ENCODE assay signal across 8 cellular contexts in the genomic region with DNA sequence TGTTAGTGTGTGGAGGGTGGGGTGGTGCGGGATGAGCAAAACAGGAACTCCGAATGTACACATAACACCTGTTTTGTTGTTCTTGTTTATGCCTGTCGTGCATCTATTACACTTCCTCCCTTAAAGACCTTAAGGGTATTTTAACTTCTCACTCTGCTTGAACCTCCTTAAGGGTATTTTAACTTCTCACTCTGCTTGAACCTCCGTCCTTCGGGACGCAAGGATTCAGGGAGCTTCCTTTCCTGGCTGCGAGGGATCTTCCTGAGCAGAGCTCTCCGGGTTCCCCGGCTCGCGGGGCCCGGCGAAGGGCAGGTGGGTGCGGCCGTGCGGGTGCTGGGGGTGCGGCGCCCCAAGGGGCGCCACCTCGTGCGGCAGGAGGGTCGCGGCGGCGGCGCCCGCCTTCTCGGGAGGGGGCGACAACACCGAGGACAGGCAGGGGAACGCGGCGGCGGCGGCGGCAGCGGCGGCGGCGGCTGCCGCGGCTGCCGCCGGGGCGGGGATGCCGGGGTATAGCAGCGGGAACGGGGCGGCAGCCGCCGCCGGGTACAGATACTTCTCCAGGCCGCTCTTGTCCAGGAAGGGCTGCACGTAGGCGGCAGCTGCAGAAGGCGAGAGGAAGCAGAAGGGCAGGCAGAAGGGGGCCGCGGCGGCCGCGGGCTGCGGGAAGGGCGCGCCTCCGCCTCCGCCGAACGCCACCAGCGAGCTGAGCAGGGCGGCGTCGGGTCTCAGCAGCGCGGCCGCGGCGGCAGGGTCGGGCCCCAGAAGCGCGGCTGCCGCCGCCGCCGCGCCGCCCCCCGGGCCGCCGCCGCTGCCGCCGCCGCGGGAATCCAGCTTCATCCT. TPM values are rescaled to one million over a fixed set of nuclear protein-coding genes. Genes with fewer than 3 reads are reported as not detected.
DNase-seq lines count a peak whose midpoint lies in the region; ATAC-seq and TF ChIP-seq lines count a peak whose summit lies in the region.

No MANE protein-coding gene starts in this region.

- DNase-seq in activated CD4-positive, alpha-beta T cell treated with anti-CD3 and anti-CD28 coated beads for 36 hours, result peak; percentile 49
- no peak for DNase-seq in activated CD4-positive, alpha-beta T cell treated with anti-CD3 and anti-CD28 coated beads, Interleukin-2, amount 50 U/mL, for 4 hours
- DNase-seq in KBM-7 (peak; percentile 57), esophagus squamous epithelium (lab: John Stamatoyannopoulos, UW) (no peak), nephron progenitor cell (peak; percentile 59), omental fat pad (ENCODE audit: low spot score) (no peak)
- peak; percentile 33 for DNase-seq in activated CD8-positive, alpha-beta T cell treated with anti-CD3 and anti-CD28 coated beads for 36 hours

- H3K9me3 Mint-ChIP-seq in activated CD4-positive, alpha-beta T cell treated with anti-CD3 and anti-CD28 coated beads for 36 hours (ENCODE audit: low read depth), result no peaks in the 10 kb centered on the region
- H3K9me3 Mint-ChIP-seq in activated CD8-positive, alpha-beta T cell treated with anti-CD3 and anti-CD28 coated beads for 36 hours, result no peaks in the 10 kb centered on the region
- no peaks in the 10 kb centered on the region for H3K9me3 Mint-ChIP-seq in nephron progenitor cell

- peaks cover 0 to 58% (median 3%) of the 10 kb centered on the region in 4 donors for H3K27me3 ChIP-seq in esophagus squamous epithelium

- CTCF ChIA-PET in activated CD4-positive, alpha-beta T cell treated with anti-CD3 and anti-CD28 coated beads for 36 hours (lab: Charles Lee), result interaction anchor here (0.6 to 1.6 kb wide), 4 partner anchors 11 to 1044 kb away, joined by 3 to 8 read pairs (median 6); no protein-coding TSS in a partner anchor
- CTCF ChIA-PET in activated CD8-positive, alpha-beta T cell treated with anti-CD3 and anti-CD28 coated beads for 36 hours (lab: Charles Lee), result interaction anchor here (0.7 to 1.1 kb wide), 3 partner anchors 11 to 530 kb away, joined by 3 read pairs; no protein-coding TSS in a partner anchor

- H3K4me1 Mint-ChIP-seq in activated CD4-positive, alpha-beta T cell treated with anti-CD3 and anti-CD28 coated beads for 36 hours, result peaks cover 29% of the 10 kb centered on the region
- H3K4me1 Mint-ChIP-seq in activated CD8-positive, alpha-beta T cell treated with anti-CD3 and anti-CD28 coated beads for 36 hours (ENCODE audit: low read depth), result peaks cover 27% of the 10 kb centered on the region
- peaks cover 40% of the 10 kb centered on the region for H3K4me1 Mint-ChIP-seq in nephron progenitor cell

- ATAC-seq in activated CD4-positive, alpha-beta T cell treated with anti-CD3 and anti-CD28 coated beads for 36 hours, result no peak
- peak; percentile 40 for ATAC-seq in activated CD8-positive, alpha-beta T cell treated with anti-CD3 and anti-CD28 coated beads for 36 hours
- ATAC-seq in omental fat pad (ENCODE audit: low FRiP score), result no peak
- no peak for ATAC-seq in HG03108 (IDR thresholded peaks at IDR 0.05; ENCODE audit: unreplicated experiment)

- H3K27me3 Mint-ChIP-seq in activated CD4-positive, alpha-beta T cell treated with anti-CD3 and anti-CD28 coated beads for 36 hours, result peaks cover 67% of the 10 kb centered on the region
- H3K27me3 Mint-ChIP-seq in activated CD8-positive, alpha-beta T cell treated with anti-CD3 and anti-CD28 coated beads for 36 hours, result peaks cover 73% of the 10 kb centered on the region
- H3K27me3 Mint-ChIP-seq in nephron progenitor cell (ENCODE audit: low read depth, poor library complexity), result peaks cover 86% of the 10 kb centered on the region

- intact Hi-C loops in activated CD4-positive, alpha-beta T cell treated with anti-CD3 and anti-CD28 coated beads for 36 hours (cut with DNase I, micrococcal nuclease), result loop anchor here (1.0 to 10.0 kb wide), 6 partner anchors 8 to 890 kb away; a partner anchor contains a TSS
- intact Hi-C loops in activated CD8-positive, alpha-beta T cell treated with anti-CD3 and anti-CD28 coated beads for 36 hours (cut with micrococcal nuclease), result no loop called here
- intact Hi-C loops in esophagus squamous epithelium (cut with DNase I), result no loop called here

- in situ Hi-C loops in KBM-7 (cut with MboI; ENCODE audit: low pct_unique_long_range_greater_than_20kb, low sequenced_read_pairs), result loop anchor here (25.0 kb wide), 1 partner anchor 490 kb away; no protein-coding TSS in a partner anchor

- H3K4me3 Mint-ChIP-seq in activated CD4-positive, alpha-beta T cell treated with anti-CD3 and anti-CD28 coated beads for 36 hours, result peak overlapping the region; percentile 49
- H3K4me3 Mint-ChIP-seq in activated CD8-positive, alpha-beta T cell treated with anti-CD3 and anti-CD28 coated beads for 36 hours, result peak overlapping the region; percentile 57
- peak overlapping the region; percentile 72 for H3K4me3 Mint-ChIP-seq in nephron progenitor cell

- no peaks in the 10 kb centered on the region for H3K9me3 ChIP-seq in esophagus squamous epithelium

- peak in 1 of 4 donors; percentile 24 for TF ChIP-seq POLR2A in esophagus squamous epithelium (IDR thresholded peaks at IDR 0.05)

- H3K36me3 Mint-ChIP-seq in activated CD4-positive, alpha-beta T cell treated with anti-CD3 and anti-CD28 coated beads for 36 hours (ENCODE audit: low read depth), result no peaks in the 10 kb centered on the region
- no peaks in the 10 kb centered on the region for H3K36me3 Mint-ChIP-seq in activated CD8-positive, alpha-beta T cell treated with anti-CD3 and anti-CD28 coated beads for 36 hours (ENCODE audit: low read depth)
- no peaks in the 10 kb centered on the region for H3K36me3 Mint-ChIP-seq in nephron progenitor cell (ENCODE audit: low read depth)

- peak overlapping the region; percentile 45 to 83 (median 64) for H3K4me3 ChIP-seq in esophagus squamous epithelium

- no peak for TF ChIP-seq CTCF in activated CD8-positive, alpha-beta T cell treated with anti-CD3 and anti-CD28 coated beads for 36 hours (IDR thresholded peaks at IDR 0.05)
- TF ChIP-seq CTCF in esophagus squamous epithelium (IDR thresholded peaks at IDR 0.05) (no peak), nephron progenitor cell (IDR thresholded peaks at IDR 0.05) (no peak), omental fat pad (IDR thresholded peaks at IDR 0.05) (no peak)

- WGBS in esophagus squamous epithelium, 2 donors, result 11 to 27% methylated on average over 3 to 7 of the region's 94 CpGs

- H3K4me1 ChIP-seq in esophagus squamous epithelium, result peaks cover 22 to 62% (median 45%) of the 10 kb centered on the region in 3 donors

- peak overlapping the region; percentile 78 to 96 (median 93) for H3K27ac ChIP-seq in esophagus squamous epithelium

- H3K27ac Mint-ChIP-seq in activated CD4-positive, alpha-beta T cell treated with anti-CD3 and anti-CD28 coated beads for 36 hours, result no peak overlapping the region
- no peak overlapping the region for H3K27ac Mint-ChIP-seq in activated CD8-positive, alpha-beta T cell treated with anti-CD3 and anti-CD28 coated beads for 36 hours
- H3K27ac Mint-ChIP-seq in nephron progenitor cell, result no peak overlapping the region

- POLR2A ChIA-PET in activated CD4-positive, alpha-beta T cell treated with anti-CD3 and anti-CD28 coated beads for 36 hours (lab: Charles Lee), result no interaction called here
- POLR2A ChIA-PET in activated CD8-positive, alpha-beta T cell treated with anti-CD3 and anti-CD28 coated beads for 36 hours (lab: Charles Lee), result interaction anchor here (0.7 kb wide), 1 partner anchor 82 kb away, joined by 3 read pairs; no protein-coding TSS in a partner anchor

- no peaks in the 10 kb centered on the region for H3K36me3 ChIP-seq in esophagus squamous epithelium

RNA-seq across cellular contexts. Expression of a gene that starts 2.8 kb away (rescaled TPM):
- not detected for total RNA-seq in activated CD4-positive, alpha-beta T cell treated with anti-CD3 and anti-CD28 coated beads for 36 hours
- total RNA-seq in activated CD8-positive, alpha-beta T cell treated with anti-CD3 and anti-CD28 coated beads for 36 hours, result not detected
- 10 to 100 TPM in 1 of 4 donors, 1 to 10 TPM in 2, under 1 TPM in 1; 0.48 to 14.3 (median 1.7) TPM for total RNA-seq in esophagus squamous epithelium
- 1 to 10 TPM; 4.6 to 7.5 (median 5.2) TPM for total RNA-seq in omental fat pad

Comparison
In these comparisons a context has a peak if more than half of its experiments do, and no peak if none do; other contexts are left out.
1. DNase-seq: peak in activated CD4-positive, alpha-beta T cell treated with anti-CD3 and anti-CD28 coated beads for 36 hours (single experiment), KBM-7 (single experiment), activated CD8-positive, alpha-beta T cell treated with anti-CD3 and anti-CD28 coated beads for 36 hours (single experiment) and nephron progenitor cell (single experiment); none in activated CD4-positive, alpha-beta T cell treated with anti-CD3 and anti-CD28 coated beads, Interleukin-2, amount 50 U/mL, for 4 hours (0 of 2), esophagus squamous epithelium (single experiment) and omental fat pad (single experiment).
2. intact Hi-C loops: an anchor here in activated CD4-positive, alpha-beta T cell treated with anti-CD3 and anti-CD28 coated beads for 36 hours (1.0 to 10.0 kb wide); none called in activated CD8-positive, alpha-beta T cell treated with anti-CD3 and anti-CD28 coated beads for 36 hours and esophagus squamous epithelium.
3. Peak in every context shown above with its lines, with median percentiles within 50 percentile points of each other: H3K4me3 Mint-ChIP-seq.